ENCODE assay signal across 21 cellular contexts in the genomic region with DNA sequence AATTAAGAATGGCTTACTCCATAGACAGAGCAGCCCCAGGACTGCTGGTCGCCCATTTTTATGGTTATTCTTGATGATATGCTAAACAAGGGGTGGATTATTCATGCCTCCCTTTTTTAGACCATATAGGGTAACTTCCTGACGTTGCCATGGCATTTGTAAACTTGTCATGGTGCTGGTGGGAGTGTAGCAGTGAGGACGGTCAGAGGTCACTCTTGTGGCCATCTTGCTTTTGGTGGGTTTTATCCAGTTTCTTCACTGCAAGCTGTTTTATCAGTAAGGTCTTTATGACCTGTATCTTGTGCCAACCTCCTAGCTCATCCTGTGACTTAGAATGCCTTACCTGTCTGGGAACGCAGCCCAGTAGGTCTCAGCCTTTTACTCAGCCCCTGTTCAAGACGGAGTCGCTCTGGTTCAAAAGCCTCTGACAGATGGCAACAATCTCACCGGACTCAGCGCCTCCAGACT. TPM values are rescaled to one million over a fixed set of nuclear protein-coding genes. Genes with fewer than 3 reads are reported as not detected.
DNase-seq lines count a peak whose midpoint lies in the region; ATAC-seq, FAIRE-seq and TF ChIP-seq lines count a peak whose summit lies in the region.
"Had no signal": no experiment of that assay in that cellular context is flagged by ENCODE, and none has a peak within 500 bp of the region (broad histone marks: within the 10 kb centered on the region; RNA-seq: fewer than 3 reads in every experiment).

No MANE protein-coding gene starts in this region.

- H3K23me2 ChIP-seq in H1 (ENCODE audit: low read depth, low read length) = peaks cover 4% of the 10 kb centered on the region; the same call in 1 of the 2 replicates

- no peaks in the 10 kb centered on the region for H3K79me2 ChIP-seq in H1 (ENCODE audit: control insufficient read depth in 1 of 2, insufficient read depth in 2 of 2, low read length in 2 of 2)

- H3K23ac ChIP-seq in H1 (ENCODE audit: insufficient read length) = no peak overlapping the region

- CTCF ChIA-PET in H1 (lab: Charles Lee; ENCODE audit: partially characterized antibody) = interaction anchor here (1.3 kb wide), 1 partner anchor 79 kb away, joined by 4 read pairs; no protein-coding TSS in a partner anchor

- H3K36me3 ChIP-seq in right atrium auricular region = no peaks in the 10 kb centered on the region
- no peaks in the 10 kb centered on the region for H3K36me3 ChIP-seq in H1 (ENCODE audit: control insufficient read depth in 2 of 4, insufficient read depth in 4 of 4, low read length in 3 of 4)
- no peaks in the 10 kb centered on the region for H3K36me3 ChIP-seq in neuron (ENCODE audit: insufficient read depth, low read length)
- no peaks in the 10 kb centered on the region for H3K36me3 ChIP-seq in upper lobe of left lung
- H3K36me3 ChIP-seq: BLaER1 treated with 17β-estradiol and CSF1 and Interleukin-3, amounts not matched to agents 10 nM and 100 nM; cardiac muscle cell had no signal

- no peak overlapping the region for H2BK15ac ChIP-seq in H1 (ENCODE audit: low read length)

- TF ChIP-seq RAD21 in H1 (IDR thresholded peaks at IDR 0.05 in 1 of 2, conservative IDR thresholded peaks at IDR 0.05 in 1 of 2; ENCODE audit: low read depth in 2 of 2, low read length in 2 of 2) = no peak

- no peak for TF ChIP-seq EP300 in H1 (IDR thresholded peaks at IDR 0.05; ENCODE audit: borderline replicate concordance in 1 of 2, low read depth in 2 of 2, low read length in 2 of 2)
- TF ChIP-seq EP300 in upper lobe of left lung (IDR thresholded peaks at IDR 0.05) = no peak

- intact Hi-C loops in left cardiac atrium (cut with DNase I) = loop anchor here in 1 of 2 donors (10.0 kb wide), 1 partner anchor 45 kb away; no protein-coding TSS in a partner anchor

- H2AFZ ChIP-seq in H1 (ENCODE audit: low read length) (no peak overlapping the region), neuron (ENCODE audit: low read depth, low read length) (peak overlapping the region; percentile 20)

- ATAC-seq in left cardiac atrium (no peak), upper lobe of left lung (ENCODE audit: low FRiP score in 2 of 2) (no peak)
- ATAC-seq: activated CD8-positive, alpha-beta T cell treated with anti-CD3 and anti-CD28 coated beads for 36 hours; mucosa of descending colon had no signal

- H3K4me1 ChIP-seq in right atrium auricular region = peaks cover 0 to 12% of the 10 kb centered on the region in 2 donors
- H3K4me1 ChIP-seq in H1 (replicated peaks in 1 of 4; ENCODE audit: control insufficient read depth in 3 of 4, insufficient read depth in 4 of 4, low read length in 3 of 4) = peaks cover 0 to 3% (median 1%) of the 10 kb centered on the region in 4 experiments; a peak in 1 of 7 replicates
- peaks cover 21% of the 10 kb centered on the region for H3K4me1 ChIP-seq in neuron (ENCODE audit: insufficient read depth, low read length)
- H3K4me1 ChIP-seq in upper lobe of left lung = peaks cover 11 to 32% (median 23%) of the 10 kb centered on the region in 4 donors

- H2BK120ac ChIP-seq in H1 (replicated peaks; ENCODE audit: low read depth, low read length) = no peak overlapping the region

- H4K20me1 ChIP-seq in H1 (replicated peaks in 1 of 2; ENCODE audit: control insufficient read depth in 1 of 2, insufficient read depth in 2 of 2, low read length in 2 of 2) = no peaks in the 10 kb centered on the region

- H3K9me3 ChIP-seq in right atrium auricular region = no peaks in the 10 kb centered on the region
- H3K9me3 ChIP-seq in H1 (ENCODE audit: insufficient read depth in 2 of 2, low read depth in 1 of 2, low read length in 1 of 2) = no peaks in the 10 kb centered on the region
- H3K9me3 ChIP-seq in neuron (ENCODE audit: low read length) = no peaks in the 10 kb centered on the region
- H3K9me3 ChIP-seq in upper lobe of left lung = no peaks in the 10 kb centered on the region
- H3K9me3 ChIP-seq: BLaER1 treated with 17β-estradiol and CSF1 and Interleukin-3, amounts not matched to agents 10 nM and 100 nM; mucosa of descending colon had no signal

- no peak overlapping the region for H3K14ac ChIP-seq in H1 (ENCODE audit: insufficient read length)

- TF ChIP-seq CTCF in right atrium auricular region (IDR thresholded peaks at IDR 0.05) (no peak), H1 (IDR thresholded peaks at IDR 0.05; ENCODE audit: control extremely low read depth in 1 of 3, insufficient read depth in 1 of 3, low read depth in 1 of 3, low read length in 3 of 3) (no peak), upper lobe of left lung (IDR thresholded peaks at IDR 0.05) (no peak)

- no peak overlapping the region for H4K8ac ChIP-seq in H1 (ENCODE audit: extremely low read depth, insufficient read depth, low read length)

- POLR2A ChIA-PET in H1 (lab: Charles Lee; ENCODE audit: partially characterized antibody) = no interaction called here

- no peak overlapping the region for H2BK5ac ChIP-seq in H1 (ENCODE audit: low read depth, low read length)

- WGBS in H1 (ENCODE audit: extremely low coverage in 1 of 2, insufficient coverage in 1 of 2, insufficient read length in 1 of 2, insufficient replicate concordance in 2 of 2, low coverage in 1 of 2, low lambda C conversion rate in 2 of 2, missing lambda C conversion rate in 1 of 2), 2 experiments = 79% methylated on average over 8 of the region's 8 CpGs; no CpG with 5 or more reads in 1 of the 2 experiments
- WGBS in upper lobe of left lung, 2 donors = 79 to 84% methylated on average over 8 of the region's 8 CpGs

- H4K5ac ChIP-seq in H1 (ENCODE audit: insufficient read length, low read depth, low read length) = no peak overlapping the region

- no peak overlapping the region for H3K56ac ChIP-seq in H1 (replicated peaks; ENCODE audit: insufficient read length, low read depth, low read length)

- H3K27ac ChIP-seq in right atrium auricular region (peak overlapping the region; percentile 57 to 58), H1 (ENCODE audit: low read depth, low read length) (no peak overlapping the region), upper lobe of left lung (peak overlapping the region in 2 of 4 donors; percentile 52 to 79)
- H3K27ac ChIP-seq: cardiac muscle cell, HL-60, RWPE1 had no signal

- H2BK20ac ChIP-seq in H1 (ENCODE audit: low read length) = no peak overlapping the region

- no peak overlapping the region for H3K9ac ChIP-seq in H1 (replicated peaks in 1 of 4; ENCODE audit: extremely low read depth in 1 of 4, low read depth in 3 of 4, low read length in 3 of 4)
- H3K9ac ChIP-seq: BLaER1 treated with 17β-estradiol and CSF1 and Interleukin-3, amounts not matched to agents 10 nM and 100 nM had no signal

- TF ChIP-seq POLR2A in H1 (IDR thresholded peaks at IDR 0.05; ENCODE audit: control extremely low read depth in 1 of 2, low read depth in 2 of 2, low read length in 2 of 2) = no peak
- TF ChIP-seq POLR2A in GM12892 (IDR thresholded peaks at IDR 0.05; ENCODE audit: low read depth, low read length) = no peak
- TF ChIP-seq POLR2A in upper lobe of left lung (IDR thresholded peaks at IDR 0.05) = no peak

- no peak overlapping the region for H3K4ac ChIP-seq in H1 (replicated peaks; ENCODE audit: insufficient read length, low read depth, low read length)

- no peaks in the 10 kb centered on the region for H3K79me1 ChIP-seq in H1 (ENCODE audit: low read depth, low read length)

- no peak overlapping the region for H2BK12ac ChIP-seq in H1 (ENCODE audit: low read depth, low read length)

- H3K4me3 ChIP-seq in right atrium auricular region (no peak overlapping the region), H1 (ENCODE audit: extremely low read depth in 1 of 4, insufficient read depth in 2 of 4, low read depth in 3 of 4, low read length in 4 of 4) (no peak overlapping the region), neuron (ENCODE audit: low read length) (no peak overlapping the region), upper lobe of left lung (no peak overlapping the region)
- H3K4me3 ChIP-seq: BLaER1 treated with 17β-estradiol and CSF1 and Interleukin-3, amounts not matched to agents 10 nM and 100 nM; cardiac muscle cell; mucosa of descending colon had no signal

- no peaks in the 10 kb centered on the region for H3K27me3 ChIP-seq in right atrium auricular region
- peaks cover 0 to 11% (median 8%) of the 10 kb centered on the region in 4 experiments; a peak in 6 of 7 replicates for H3K27me3 ChIP-seq in H1 (replicated peaks in 1 of 4; ENCODE audit: control insufficient read depth in 3 of 4, extremely low read depth in 1 of 4, insufficient read depth in 3 of 4, low read length in 3 of 4)
- no peaks in the 10 kb centered on the region for H3K27me3 ChIP-seq in neuron (ENCODE audit: insufficient read depth, low read length)
- no peaks in the 10 kb centered on the region for H3K27me3 ChIP-seq in upper lobe of left lung

- H2AK5ac ChIP-seq in H1 (ENCODE audit: low read depth, low read length) = no peak overlapping the region

- no peak for DNase-seq in right atrium auricular region (ENCODE audit: low spot score)
- DNase-seq in left cardiac atrium = no peak
- no peak for DNase-seq in H1 (ENCODE audit: low read depth in 1 of 2, low spot score in 2 of 2)
- no peak for DNase-seq in T1000 (lab: John Stamatoyannopoulos, UW)
- DNase-seq in NCI-H128 (lab: John Stamatoyannopoulos, UW; ENCODE audit: unreplicated experiment) = no peak
- no peak for DNase-seq in GM12892 (ENCODE audit: insufficient read length)
- DNase-seq in upper lobe of left lung = no peak
- DNase-seq: activated CD4-positive, CD25-positive, alpha-beta regulatory T cell; activated CD8-positive, alpha-beta T cell treated with anti-CD3 and anti-CD28 coated beads for 36 hours; activated naive CD4-positive, alpha-beta T cell; activated T-cell treated with anti-CD3 and anti-CD28 coated beads, Interleukin-2, amount 50 U/mL, for 24 hours; mucosa of descending colon; NCI-H1105 treated with DMSO at 0.1 percent for 48 hours; NCI-H2081; NCI-H510A treated with DMSO at 0.1 percent for 48 hours; trophoblast cell had no signal

- H4K91ac ChIP-seq in H1 (replicated peaks; ENCODE audit: insufficient read length, low read length) = no peak overlapping the region

- no peak overlapping the region for H3K18ac ChIP-seq in H1 (ENCODE audit: extremely low read depth, low read length)

- H3K4me2 ChIP-seq in H1 (ENCODE audit: insufficient read depth in 1 of 2, low read depth in 2 of 2, low read length in 2 of 2) = no peak overlapping the region

- FAIRE-seq in H1 (lab: Jason Lieb, UNC) (no peak), GM12892 (lab: Jason Lieb, UNC) (no peak)

RNA-seq across cellular contexts. Expression of a gene that starts 5.2 kb away (rescaled TPM):
- total RNA-seq in right atrium auricular region = 10 to 100 TPM; 41.3 to 42.5 TPM
- total RNA-seq in left cardiac atrium = 10 to 100 TPM; 65.1 to 69.4 TPM
- total RNA-seq in H1 (2021; fragmentation: NEBNext Ultra II Directional; extraction: Animal tissue kit (Norgen Biotek cat#: 25700)) = 5.8 and 5.9 TPM in 2 replicates
- 6.7 and 7.3 TPM in 2 replicates for polyA plus RNA-seq in H1 (2011; rRNA removed)
- polyA plus RNA-seq in H1 (2011; cell fraction: cytosol; rRNA removed) = 5.3 TPM
- polyA plus RNA-seq in H1 (2011; cell fraction: nucleus; rRNA removed) = 8.9 TPM
- 5.0 to 8.9 TPM (median 7.8 TPM) in 4 replicates for polyA plus RNA-seq in H1 (2012, experiment 1 of 2)
- 4.7 TPM for polyA plus RNA-seq in H1 (2012, experiment 2 of 2)
- polyA plus RNA-seq in H1 (2013, experiment 1 of 2) = 7.3 TPM
- polyA plus RNA-seq in H1 (2013, experiment 2 of 2) = 8.3 TPM
- 8.1 and 15.0 TPM in 2 replicates for polyA minus RNA-seq in H1 (2011; rRNA and poly(A)+ RNA removed)
- polyA minus RNA-seq in H1 (2011; cell fraction: cytosol; rRNA and poly(A)+ RNA removed) = 8.5 TPM
- 10.8 TPM for polyA minus RNA-seq in H1 (2011; cell fraction: nucleus; rRNA and poly(A)+ RNA removed)
- 36.2 TPM for polyA plus RNA-seq in GM12892 (2012; ENCODE audit: missing spikeins)
- 100 to 1,000 TPM in 1 of 6 donors, 10 to 100 TPM in 5; 55.0 to 102 (median 70.0) TPM for total RNA-seq in upper lobe of left lung
